ENCODE assay signal across 8 cellular contexts in genomic region chr14:71933026-71933587, GRCh38. TPM values are rescaled to one million over a fixed set of nuclear protein-coding genes. Genes with fewer than 3 reads are reported as not detected.
A peak's percentile ranks its signal among the peaks of the same experiment; 100 is the strongest.
DNase-seq lines count a peak whose midpoint lies in the region; ATAC-seq, FAIRE-seq and TF ChIP-seq lines count a peak whose summit lies in the region.

No MANE protein-coding gene starts in this region.

- DNase-seq in stimulated activated CD4-positive, alpha-beta T cell treated with anti-CD3 and anti-CD28 coated beads, Interleukin-1b, Interleukin-23, amount 100 ng/mL, for 48 hours, result peak; percentile 18
- DNase-seq in stimulated activated CD4-positive, alpha-beta T cell treated with anti-CD3 and anti-CD28 coated beads, Interleukin-12 subunit alpha, Interleukin-12 subunit beta, amount 100 ng/mL, for 4 hours, result no peak
- DNase-seq in astrocyte (ENCODE audit: low read depth) (no peak), medulla oblongata (ENCODE audit: extremely low spot score) (peak; percentile 9), GM12892 (ENCODE audit: insufficient read length) (no peak)
- DNase-seq in activated effector memory CD4-positive, alpha-beta T cell treated with anti-CD3 and anti-CD28 coated beads, Interleukin-2, amount 50 U/mL, for 16 hours, result no peak
- DNase-seq in central memory CD4-positive, alpha-beta T cell, result no peak

- no peaks in the 10 kb centered on the region for H3K9me3 ChIP-seq in astrocyte (ENCODE audit: insufficient read depth, low read depth, low read length)

- no peaks in the 10 kb centered on the region for H3K36me3 ChIP-seq in astrocyte (ENCODE audit: insufficient read depth, low read length)

- no peak overlapping the region for H3K27ac Mint-ChIP-seq in astrocyte (ENCODE audit: unreplicated experiment)

- no peak for TF ChIP-seq CTCF in astrocyte (IDR thresholded peaks at IDR 0.05; ENCODE audit: insufficient read depth, low read depth, low read length)

- peak overlapping the region; percentile 80 for H3K4me3 Mint-ChIP-seq in astrocyte (ENCODE audit: unreplicated experiment)

- H3K27me3 Mint-ChIP-seq in astrocyte (ENCODE audit: low read depth, unreplicated experiment), result peaks cover 37% of the 10 kb centered on the region

- no peak overlapping the region for H3K27ac ChIP-seq in astrocyte (ENCODE audit: low read depth, low read length)

- TF ChIP-seq POLR2A in GM12892 (IDR thresholded peaks at IDR 0.05; ENCODE audit: low read depth, low read length), result no peak

- no peaks in the 10 kb centered on the region for H3K79me2 ChIP-seq in astrocyte (ENCODE audit: insufficient read depth, low read length)

- no peak overlapping the region for H3K4me3 ChIP-seq in astrocyte (ENCODE audit: insufficient read depth, low read depth, low read length)

- H3K9ac ChIP-seq in astrocyte (ENCODE audit: low read length), result no peak overlapping the region

- H2AFZ ChIP-seq in astrocyte (ENCODE audit: low read depth, low read length), result no peak overlapping the region

- peak overlapping the region; percentile 73 for H3K4me2 ChIP-seq in astrocyte (ENCODE audit: low read length)

- no peak for ATAC-seq in GM21723 (IDR thresholded peaks at IDR 0.05; ENCODE audit: unreplicated experiment)

- FAIRE-seq in astrocyte (lab: Jason Lieb, UNC), result no peak
- no peak for FAIRE-seq in GM12892 (lab: Jason Lieb, UNC)

- H3K4me1 Mint-ChIP-seq in astrocyte (ENCODE audit: low read depth, unreplicated experiment), result peaks cover 4% of the 10 kb centered on the region

- H3K27me3 ChIP-seq in astrocyte (ENCODE audit: insufficient read depth, low read length), result peaks cover 34% of the 10 kb centered on the region

- H3K36me3 Mint-ChIP-seq in astrocyte (ENCODE audit: low read depth, unreplicated experiment), result no peaks in the 10 kb centered on the region

- H3K9me3 Mint-ChIP-seq in astrocyte (ENCODE audit: unreplicated experiment), result peaks cover 3% of the 10 kb centered on the region

- H4K20me1 ChIP-seq in astrocyte (ENCODE audit: insufficient read depth, low read length), result no peaks in the 10 kb centered on the region

- no peaks in the 10 kb centered on the region for H3K4me1 ChIP-seq in astrocyte (ENCODE audit: insufficient read depth, low read length)

RNA-seq across cellular contexts. Expression of gene RGS6, which starts 0.9 kb away (rescaled TPM):
- total RNA-seq in astrocyte, result 0.34 TPM in 1 of 2 replicates, not detected in the other
- 5.9 TPM for polyA plus RNA-seq in GM12892 (2012; ENCODE audit: missing spikeins)

Comparison
In these comparisons a context has a peak if more than half of its experiments do, and no peak if none do; other contexts are left out.
1. DNase-seq: peak in stimulated activated CD4-positive, alpha-beta T cell treated with anti-CD3 and anti-CD28 coated beads, Interleukin-1b, Interleukin-23, amount 100 ng/mL, for 48 hours (single experiment) and medulla oblongata (single experiment); none in stimulated activated CD4-positive, alpha-beta T cell treated with anti-CD3 and anti-CD28 coated beads, Interleukin-12 subunit alpha, Interleukin-12 subunit beta, amount 100 ng/mL, for 4 hours (single experiment), astrocyte (single experiment), activated effector memory CD4-positive, alpha-beta T cell treated with anti-CD3 and anti-CD28 coated beads, Interleukin-2, amount 50 U/mL, for 16 hours (single experiment), central memory CD4-positive, alpha-beta T cell (single experiment) and GM12892 (single experiment).